16 cellular contexts compared by ENCODE assay signal in genomic region chrX:138986866-138987265, GRCh38.
DNase-seq lines count a peak whose midpoint lies in the region; ATAC-seq and TF ChIP-seq lines count a peak whose summit lies in the region.
"Had no signal": no experiment of that assay in that cellular context is flagged by ENCODE, and none has a peak within 500 bp of the region (broad histone marks: within the 10 kb centered on the region; RNA-seq: fewer than 3 reads in every experiment).

No MANE protein-coding gene starts in this region.

- no peak overlapping the region for H2BK120ac ChIP-seq in mesendoderm (ENCODE audit: low read depth, low read length)

- TF ChIP-seq CTCF in astrocyte of the spinal cord (IDR thresholded peaks at IDR 0.05; ENCODE audit: low read depth, low read length) = no peak

- H3K18ac ChIP-seq in mesendoderm (ENCODE audit: low read length) = no peak overlapping the region

- in situ Hi-C loops in astrocyte of the spinal cord (cut with HindIII; ENCODE audit: low sequenced_read_pairs) = no loop called here

- H3K4ac ChIP-seq in mesendoderm (ENCODE audit: low read depth, low read length) = no peak overlapping the region

- DNase-seq in AG20443 (ENCODE audit: low spot score) (peak; percentile 6), HT1080 (ENCODE audit: low read depth) (peak; percentile 6), astrocyte of the spinal cord (ENCODE audit: low read depth, low spot score) (peak; percentile 5), mesendoderm (peak; percentile 35), MG63 (no peak)
- DNase-seq: CD4-positive, alpha-beta T cell; H9; NCI-H1092 treated with DMSO at 0.1 percent for 48 hours; NCI-H1694 treated with DMSO at 0.1 percent for 48 hours; NCI-H345; NCI-H526 treated with DMSO at 0.1 percent for 48 hours had no signal

- no peak overlapping the region for H3K4me2 ChIP-seq in mesendoderm (ENCODE audit: low read length)
- H3K4me2 ChIP-seq: A549 had no signal

- no peaks in the 10 kb centered on the region for H3K4me1 ChIP-seq in mesendoderm (ENCODE audit: control insufficient read depth, low read depth, low read length)
- H3K4me1 ChIP-seq: A549 had no signal

- no peak overlapping the region for H2AK5ac ChIP-seq in mesendoderm (ENCODE audit: low read length)

- no peaks in the 10 kb centered on the region for H3K9me3 ChIP-seq in MG63
- H3K9me3 ChIP-seq: A549 had no signal

- H4K8ac ChIP-seq in mesendoderm (ENCODE audit: low read depth, low read length) = no peak overlapping the region

- no peak overlapping the region for H3K23ac ChIP-seq in mesendoderm (ENCODE audit: low read length)

- no peak overlapping the region for H2BK15ac ChIP-seq in mesendoderm (replicated peaks; ENCODE audit: low read depth)

- H3K36me3 ChIP-seq in mesendoderm (ENCODE audit: control insufficient read depth, insufficient read depth, low read length) (no peaks in the 10 kb centered on the region), MG63 (no peaks in the 10 kb centered on the region)

- no peak overlapping the region for H2BK5ac ChIP-seq in mesendoderm (ENCODE audit: low read length)

- no peaks in the 10 kb centered on the region for H3K27me3 ChIP-seq in mesendoderm (ENCODE audit: insufficient read depth, low read length, poor library complexity)
- no peaks in the 10 kb centered on the region for H3K27me3 ChIP-seq in MG63

- H3K79me1 ChIP-seq in mesendoderm (ENCODE audit: low read length) = no peaks in the 10 kb centered on the region

- H3K9ac ChIP-seq in mesendoderm (ENCODE audit: low read length) = no peak overlapping the region

- H3K56ac ChIP-seq in mesendoderm (ENCODE audit: low read length) = no peak overlapping the region

- no peak overlapping the region for H4K5ac ChIP-seq in mesendoderm (ENCODE audit: low read length)

- no peak overlapping the region for H3K27ac ChIP-seq in mesendoderm (ENCODE audit: low read depth, low read length)
- H3K27ac ChIP-seq: A549 had no signal

- ATAC-seq in HG03045 (IDR thresholded peaks at IDR 0.05; ENCODE audit: unreplicated experiment) = no peak
- ATAC-seq in HG02798 (IDR thresholded peaks at IDR 0.05; ENCODE audit: poor library complexity, unreplicated experiment) = no peak
- ATAC-seq: A549, Right ventricle myocardium inferior, SK-N-SH treated with all-trans-retinoic acid at 6 μM for 48 hours had no signal

- H3K4me3 ChIP-seq in astrocyte of the spinal cord (ENCODE audit: low read depth, low read length) (no peak overlapping the region), mesendoderm (ENCODE audit: low read length) (no peak overlapping the region), MG63 (no peak overlapping the region)
- H3K4me3 ChIP-seq: A549 had no signal

- H3K79me2 ChIP-seq in mesendoderm (ENCODE audit: control insufficient read depth, insufficient read depth, low read length) = no peaks in the 10 kb centered on the region

- no CpG with 5 or more reads among the region's 1 CpG for WGBS in mesendoderm (ENCODE audit: extremely low coverage, insufficient coverage, low lambda C conversion rate)
